Comparison of ENCODE assay signal across 1 cellular context in genomic region chr3:13014755-13015285, GRCh38.
TF ChIP-seq lines count a peak whose summit lies in the region.

No MANE protein-coding gene starts in this region.

TF ChIP-seq in GM12878, 131 proteins besides CTCF, POLR2A, EP300 and RAD21 (continued from another document):
- TF ChIP-seq SMAD1 (IDR thresholded peaks at IDR 0.05; ENCODE audit: low read depth, partially characterized antibody), result no peak
- TF ChIP-seq IRF5 (IDR thresholded peaks at IDR 0.05; ENCODE audit: borderline replicate concordance), result no peak
- TF ChIP-seq TCF3 (IDR thresholded peaks at IDR 0.05; ENCODE audit: borderline replicate concordance, insufficient read depth, low read depth, low read length), result no peak
- no peak for TF ChIP-seq TARDBP (IDR thresholded peaks at IDR 0.05; ENCODE audit: borderline replicate concordance)
- no peak for TF ChIP-seq TBL1XR1 (IDR thresholded peaks at IDR 0.05; ENCODE audit: low read depth, low read length)
- no peak for TF ChIP-seq HDAC6 (IDR thresholded peaks at IDR 0.05; ENCODE audit: unreplicated experiment)
- 0 out of 2 replicates have a peak, but pooled peaks have one; percentile 17 for TF ChIP-seq BCL11A (IDR thresholded peaks at IDR 0.05; ENCODE audit: low read depth, low read length)
- no peak; the same call in 1 of the 2 replicates for TF ChIP-seq POLR2AphosphoS5 (IDR thresholded peaks at IDR 0.05; ENCODE audit: low read length)
- peak; percentile 44; the same call in 1 of the 2 replicates for TF ChIP-seq YY1 (IDR thresholded peaks at IDR 0.05; ENCODE audit: low read depth, low read length)
- 0 out of 2 replicates have a peak, but pooled peaks have one; percentile 40 for TF ChIP-seq CHD2 (IDR thresholded peaks at IDR 0.05; ENCODE audit: borderline replicate concordance, low read depth, low read length)
- TF ChIP-seq ZBTB11 (CRISPR knock-in tag; IDR thresholded peaks at IDR 0.05), result no peak
TF ChIP-seq in GM12878: peak in this region for 5.
